24 cellular contexts compared by ENCODE assay signal in the genomic region with DNA sequence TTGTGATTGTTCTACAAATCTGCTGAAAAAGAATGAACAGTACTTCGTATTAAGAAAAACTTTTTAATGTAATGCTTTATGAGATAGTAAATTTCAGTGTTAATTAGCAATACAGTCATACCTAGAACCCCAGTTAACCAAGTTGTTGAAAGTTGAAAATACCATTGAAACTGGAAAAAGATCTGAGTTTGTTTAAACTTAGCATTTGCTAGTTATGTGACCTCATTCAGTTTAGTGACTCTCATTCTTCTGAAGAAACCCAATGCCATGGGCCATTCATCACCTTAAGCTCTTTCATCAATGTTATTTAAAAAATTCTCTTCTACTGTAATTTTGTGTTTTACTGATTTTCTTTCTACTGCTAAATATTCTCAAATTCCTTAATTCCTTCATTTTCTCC.
"Had no signal": no experiment of that assay in that cellular context is flagged by ENCODE, and none has a peak within 500 bp of the region (broad histone marks: within the 10 kb centered on the region; RNA-seq: fewer than 3 reads in every experiment).

No MANE protein-coding gene starts in this region.

- DNase-seq: activated CD4-positive, alpha-beta memory T cell treated with anti-CD3 and anti-CD28 coated beads for 36 hours; activated CD4-positive, alpha-beta T cell treated with anti-CD3 and anti-CD28 coated beads, Interleukin-2, amount 10 ng/mL, durations not matched to agents 24 days and 14 days; activated CD8-positive, alpha-beta memory T cell treated with anti-CD3 and anti-CD28 coated beads, Interleukin-2, amount 50 U/mL, for 4 hours; activated gamma-delta T cell treated with Interleukin-2 at 50 U/mL for 16 hours; activated naive CD4-positive, alpha-beta T cell treated with anti-CD3 and anti-CD28 coated beads, Interleukin-2, amount 10 ng/mL, durations not matched to agents 7 days and 5 days; activated naive CD8-positive, alpha-beta T cell treated with anti-CD3 and anti-CD28 coated beads, Interleukin-2, amount 10 ng/mL, durations not matched to agents 7 days and 5 days; activated T-cell treated with anti-CD3 and anti-CD28 coated beads, Interleukin-2, amount 50 U/mL, for 48 hours; aorta; caudate nucleus; colonic mucosa; NCI-H1092; NCI-H1417; NCI-H1930; NCI-H2107; NCI-H2171 treated with DMSO at 0.1 percent for 48 hours; NCI-H226; NCI-H526 treated with DMSO at 0.1 percent for 48 hours; NCI-H82; SIG-M5; T-helper 17 cell; T-helper 9 cell had no signal

- H3K9me3 Mint-ChIP-seq: activated CD4-positive, alpha-beta memory T cell treated with anti-CD3 and anti-CD28 coated beads for 36 hours; activated CD4-positive, alpha-beta T cell treated with anti-CD3 and anti-CD28 coated beads, Interleukin-2, amount 10 ng/mL, durations not matched to agents 24 days and 14 days; activated naive CD4-positive, alpha-beta T cell treated with anti-CD3 and anti-CD28 coated beads, Interleukin-2, amount 10 ng/mL, durations not matched to agents 7 days and 5 days; activated naive CD8-positive, alpha-beta T cell treated with anti-CD3 and anti-CD28 coated beads, Interleukin-2, amount 10 ng/mL, durations not matched to agents 7 days and 5 days; activated T-helper 2 cell treated with anti-CD3 and anti-CD28 coated beads, Interferon-gamma antibody, Interleukin-2, Interleukin-4, amounts not matched to agents 10 μg/mL and 5 μg/mL and 100 μg/mL, durations not matched to agents 14 hours and 24 hours and 36 hours had no signal

- H3K27ac ChIP-seq: breast epithelium, colonic mucosa, VCaP had no signal

- H3K27me3 Mint-ChIP-seq: activated CD4-positive, alpha-beta memory T cell treated with anti-CD3 and anti-CD28 coated beads for 36 hours; activated CD4-positive, alpha-beta T cell treated with anti-CD3 and anti-CD28 coated beads, Interleukin-2, amount 10 ng/mL, durations not matched to agents 24 days and 14 days; activated naive CD4-positive, alpha-beta T cell treated with anti-CD3 and anti-CD28 coated beads, Interleukin-2, amount 10 ng/mL, durations not matched to agents 7 days and 5 days; activated naive CD8-positive, alpha-beta T cell treated with anti-CD3 and anti-CD28 coated beads, Interleukin-2, amount 10 ng/mL, durations not matched to agents 7 days and 5 days; T-helper 17 cell had no signal

- H3K27ac Mint-ChIP-seq: activated CD4-positive, alpha-beta memory T cell treated with anti-CD3 and anti-CD28 coated beads for 36 hours; activated CD4-positive, alpha-beta T cell treated with anti-CD3 and anti-CD28 coated beads, Interleukin-2, amount 10 ng/mL, durations not matched to agents 24 days and 14 days; activated naive CD4-positive, alpha-beta T cell treated with anti-CD3 and anti-CD28 coated beads, Interleukin-2, amount 10 ng/mL, durations not matched to agents 7 days and 5 days; activated naive CD8-positive, alpha-beta T cell treated with anti-CD3 and anti-CD28 coated beads, Interleukin-2, amount 10 ng/mL, durations not matched to agents 7 days and 5 days; T-helper 17 cell had no signal

- H3K4me1 Mint-ChIP-seq: activated naive CD4-positive, alpha-beta T cell treated with anti-CD3 and anti-CD28 coated beads, Interleukin-2, amount 10 ng/mL, durations not matched to agents 7 days and 5 days; activated naive CD8-positive, alpha-beta T cell treated with anti-CD3 and anti-CD28 coated beads, Interleukin-2, amount 10 ng/mL, durations not matched to agents 7 days and 5 days had no signal

- H3K9me3 ChIP-seq: breast epithelium, colonic mucosa had no signal

- ATAC-seq: T-helper 17 cell had no signal

- H3K4me3 Mint-ChIP-seq: activated CD4-positive, alpha-beta memory T cell treated with anti-CD3 and anti-CD28 coated beads for 36 hours; activated CD4-positive, alpha-beta T cell treated with anti-CD3 and anti-CD28 coated beads, Interleukin-2, amount 10 ng/mL, durations not matched to agents 24 days and 14 days; activated naive CD4-positive, alpha-beta T cell treated with anti-CD3 and anti-CD28 coated beads, Interleukin-2, amount 10 ng/mL, durations not matched to agents 7 days and 5 days; activated naive CD8-positive, alpha-beta T cell treated with anti-CD3 and anti-CD28 coated beads, Interleukin-2, amount 10 ng/mL, durations not matched to agents 7 days and 5 days; T-helper 17 cell had no signal

- H3K27me3 ChIP-seq: breast epithelium, colonic mucosa had no signal

- H3K4me3 ChIP-seq: breast epithelium, colonic mucosa had no signal

- H3K4me1 ChIP-seq: breast epithelium, colonic mucosa had no signal
